17 cellular contexts compared by ENCODE assay signal in genomic region chr3:141323936-141324704, GRCh38. TPM values are rescaled to one million over a fixed set of nuclear protein-coding genes. Genes with fewer than 3 reads are reported as not detected.
A peak's percentile ranks its signal among the peaks of the same experiment; 100 is the strongest.
DNase-seq lines count a peak whose midpoint lies in the region; ATAC-seq and TF ChIP-seq lines count a peak whose summit lies in the region.
"Had no signal": no experiment of that assay in that cellular context is flagged by ENCODE, and none has a peak within 500 bp of the region (broad histone marks: within the 10 kb centered on the region; RNA-seq: fewer than 3 reads in every experiment).

No MANE protein-coding gene starts in this region.

- H3K23ac ChIP-seq in mesendoderm (ENCODE audit: low read length): no peak overlapping the region

- H3K79me2 ChIP-seq in hepatocyte (peaks cover 12% of the 10 kb centered on the region), mesendoderm (ENCODE audit: control insufficient read depth, insufficient read depth, low read length) (no peaks in the 10 kb centered on the region), smooth muscle cell (ENCODE audit: low read depth) (no peaks in the 10 kb centered on the region)

- no peak overlapping the region for H2BK5ac ChIP-seq in mesendoderm (ENCODE audit: low read length)

- TF ChIP-seq CTCF in hepatocyte (IDR thresholded peaks at IDR 0.05; ENCODE audit: poor library complexity): no peak
- no peak for TF ChIP-seq CTCF in smooth muscle cell (IDR thresholded peaks at IDR 0.05; ENCODE audit: borderline replicate concordance, insufficient read depth, poor library complexity, severe bottlenecking)
- no peak for TF ChIP-seq CTCF in GM10266 (IDR thresholded peaks at IDR 0.05; ENCODE audit: control insufficient read depth, insufficient read depth, low read depth, missing control alignments)

- no peaks in the 10 kb centered on the region for H3F3A ChIP-seq in smooth muscle cell (ENCODE audit: low read depth)

- no peaks in the 10 kb centered on the region for H3K9me3 ChIP-seq in hepatocyte (ENCODE audit: low read depth)
- H3K9me3 ChIP-seq in smooth muscle cell (replicated peaks; ENCODE audit: low read depth): no peaks in the 10 kb centered on the region
- H3K9me3 ChIP-seq: HAP-1, SK-N-SH had no signal

- H2AFZ ChIP-seq in hepatocyte: no peak overlapping the region
- H2AFZ ChIP-seq in smooth muscle cell (ENCODE audit: low read depth): no peak overlapping the region
- H2AFZ ChIP-seq: PC-9 had no signal

- H3K36me3 ChIP-seq in hepatocyte (replicated peaks; ENCODE audit: insufficient read depth, low read depth): no peaks in the 10 kb centered on the region
- H3K36me3 ChIP-seq in mesendoderm (ENCODE audit: control insufficient read depth, insufficient read depth, low read length): no peaks in the 10 kb centered on the region
- no peaks in the 10 kb centered on the region for H3K36me3 ChIP-seq in smooth muscle cell (ENCODE audit: low read depth)
- H3K36me3 ChIP-seq: HAP-1 had no signal

- no peak overlapping the region for H3K18ac ChIP-seq in mesendoderm (ENCODE audit: low read length)

- H3K56ac ChIP-seq in mesendoderm (ENCODE audit: low read length): no peak overlapping the region

- H4K5ac ChIP-seq in mesendoderm (ENCODE audit: low read length): no peak overlapping the region

- no peak overlapping the region for H2BK120ac ChIP-seq in mesendoderm (ENCODE audit: low read depth, low read length)

- no peak overlapping the region for H2AK5ac ChIP-seq in mesendoderm (ENCODE audit: low read length)

- no peaks in the 10 kb centered on the region for H3K9me2 ChIP-seq in hepatocyte (replicated peaks; ENCODE audit: insufficient read depth)
- H3K9me2 ChIP-seq: SK-N-SH had no signal

- H3K9ac ChIP-seq in mesendoderm (ENCODE audit: low read length) (no peak overlapping the region), smooth muscle cell (ENCODE audit: low read depth) (no peak overlapping the region)
- H3K9ac ChIP-seq: SK-N-SH had no signal

- no peaks in the 10 kb centered on the region for H3K79me1 ChIP-seq in mesendoderm (ENCODE audit: low read length)

- H3K4me2 ChIP-seq in hepatocyte (peak overlapping the region; percentile 66), mesendoderm (ENCODE audit: low read length) (no peak overlapping the region), smooth muscle cell (no peak overlapping the region)
- H3K4me2 ChIP-seq: PC-9, SK-N-SH had no signal

- H4K8ac ChIP-seq in mesendoderm (ENCODE audit: low read depth, low read length): no peak overlapping the region

- DNase-seq in M059J (ENCODE audit: low read depth) (peak; percentile 19), hepatocyte (ENCODE audit: low spot score) (no peak), mesendoderm (no peak), smooth muscle cell (lab: John Stamatoyannopoulos, UW; ENCODE audit: unreplicated experiment) (no peak), GM10266 (ENCODE audit: extremely low spot score) (no peak), RPMI8226 (no peak)
- DNase-seq: CD8-positive, alpha-beta memory T cell; DMS 273 treated with DMSO at 0.1 percent for 48 hours; NCI-H1092; NCI-H1694; NCI-H69; PC-9; Right ventricle myocardium superior; SK-N-SH had no signal

- H3K4me3 ChIP-seq in hepatocyte (peak overlapping the region; percentile 17), mesendoderm (ENCODE audit: low read length) (no peak overlapping the region), smooth muscle cell (peak overlapping the region; percentile 43)
- H3K4me3 ChIP-seq: HAP-1, PC-9 had no signal

- 57% methylated on average over 4 of the region's 4 CpGs for WGBS in hepatocyte (ENCODE audit: low lambda C conversion rate, missing lambda C conversion rate)
- WGBS in mesendoderm (ENCODE audit: extremely low coverage, insufficient coverage, low lambda C conversion rate): no CpG with 5 or more reads among the region's 4 CpGs
- 91% methylated on average over 4 of the region's 4 CpGs for WGBS in smooth muscle cell (ENCODE audit: low lambda C conversion rate)

- peak overlapping the region; percentile 59 for H3K4ac ChIP-seq in mesendoderm (ENCODE audit: low read depth, low read length)

- no peak for ATAC-seq in HG03520 (IDR thresholded peaks at IDR 0.05; ENCODE audit: unreplicated experiment)
- no peak for ATAC-seq in GM21526 (IDR thresholded peaks at IDR 0.05; ENCODE audit: low FRiP score, unreplicated experiment)

- peaks cover 17% of the 10 kb centered on the region for H3K4me1 ChIP-seq in hepatocyte (ENCODE audit: insufficient read depth)
- peaks cover 9% of the 10 kb centered on the region for H3K4me1 ChIP-seq in mesendoderm (ENCODE audit: control insufficient read depth, low read depth, low read length)
- H3K4me1 ChIP-seq in smooth muscle cell (ENCODE audit: low read depth): no peaks in the 10 kb centered on the region
- H3K4me1 ChIP-seq: HAP-1 had no signal

- H4K20me1 ChIP-seq in hepatocyte (ENCODE audit: insufficient read depth, poor library complexity, severe bottlenecking) (no peaks in the 10 kb centered on the region), smooth muscle cell (ENCODE audit: low read depth) (no peaks in the 10 kb centered on the region)

- H2BK15ac ChIP-seq in mesendoderm (replicated peaks; ENCODE audit: low read depth): peak overlapping the region; percentile 41

- H3K27ac ChIP-seq in hepatocyte (peak overlapping the region; percentile 86), mesendoderm (ENCODE audit: low read depth, low read length) (no peak overlapping the region), smooth muscle cell (ENCODE audit: low read depth) (no peak overlapping the region)
- H3K27ac ChIP-seq: PC-9 had no signal

- no peaks in the 10 kb centered on the region for H3K27me3 ChIP-seq in hepatocyte
- H3K27me3 ChIP-seq in mesendoderm (ENCODE audit: insufficient read depth, low read length, poor library complexity): no peaks in the 10 kb centered on the region
- H3K27me3 ChIP-seq in smooth muscle cell (ENCODE audit: low read depth): no peaks in the 10 kb centered on the region

RNA-seq across cellular contexts. Expression of gene ZBTB38, which starts 44.2 kb away (rescaled TPM):
- total RNA-seq in M059J (2014; rRNA removed; shearing (Covaris generic)): 92.8 and 96.4 TPM in 2 replicates
- 122 and 140 TPM in 2 replicates for total RNA-seq in hepatocyte
- polyA plus RNA-seq in hepatocyte: 31.6 and 32.7 TPM in 2 replicates
- 20.8 TPM for polyA plus RNA-seq in mesendoderm (2013, experiment 1 of 2)
- polyA plus RNA-seq in mesendoderm (2013, experiment 2 of 2): 20.5 TPM
- total RNA-seq in smooth muscle cell: 68.0 and 108 TPM in 2 replicates
- polyA plus RNA-seq in smooth muscle cell: 21.7 and 22.2 TPM in 2 replicates
